Comparison of ENCODE assay signal across 14 cellular contexts in the genomic region with DNA sequence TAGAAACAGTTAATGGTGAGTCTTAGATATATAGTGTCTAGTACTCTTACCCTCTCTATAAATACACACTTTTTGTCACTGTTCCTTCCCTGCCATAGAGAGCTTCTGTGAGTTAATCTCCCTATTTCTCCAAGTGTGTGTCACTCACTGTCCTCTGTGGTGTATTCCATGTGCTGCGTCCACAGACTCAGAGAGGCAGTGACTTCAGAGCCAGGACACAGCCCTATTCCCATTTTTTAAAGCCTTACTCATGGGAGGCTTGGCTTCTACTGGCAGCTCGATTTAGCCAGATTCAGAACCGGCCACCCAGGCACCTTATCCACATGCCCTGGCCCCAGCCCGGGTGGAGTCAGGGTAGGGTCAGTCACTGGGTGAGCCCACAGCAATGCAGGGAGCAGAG. TPM values are rescaled to one million over a fixed set of nuclear protein-coding genes. Genes with fewer than 3 reads are reported as not detected.
"Had no signal": no experiment of that assay in that cellular context is flagged by ENCODE, and none has a peak within 500 bp of the region (broad histone marks: within the 10 kb centered on the region; RNA-seq: fewer than 3 reads in every experiment).

No MANE protein-coding gene starts in this region.

RNA-seq across cellular contexts. Expression of a gene that starts 13.7 kb away (rescaled TPM):
- total RNA-seq: activated CD4-positive, alpha-beta memory T cell treated with anti-CD3 and anti-CD28 coated beads, Interleukin-2, amount 10 ng/mL, durations not matched to agents 7 days and 5 days; activated CD4-positive, alpha-beta T cell treated with anti-CD3 and anti-CD28 coated beads for 36 hours; activated CD4-positive, alpha-beta T cell treated with anti-CD3 and anti-CD28 coated beads, Interleukin-2, amount 10 ng/mL, durations not matched to agents 7 days and 5 days; activated CD8-positive, alpha-beta memory T cell treated with anti-CD3 and anti-CD28 coated beads, Interleukin-2, amount 10 ng/mL, durations not matched to agents 7 days and 5 days; activated CD8-positive, alpha-beta T cell treated with anti-CD3 and anti-CD28 coated beads, Interleukin-2, amount 10 ng/mL, durations not matched to agents 7 days and 5 days; activated naive CD8-positive, alpha-beta T cell treated with anti-CD3 and anti-CD28 coated beads, Interleukin-2, amount 10 ng/mL, durations not matched to agents 7 days and 5 days; activated T-helper 2 cell treated with anti-CD3 and anti-CD28 coated beads, Interferon-gamma antibody, Interleukin-2, Interleukin-4, amounts not matched to agents 10 μg/mL and 5 μg/mL and 100 μg/mL, durations not matched to agents 14 hours and 24 hours and 36 hours; aorta; cardiac septum; cerebellum; WTC11 had no signal
- polyA plus RNA-seq: aorta had no signal

RNA-seq across cellular contexts. Expression of a gene that starts 32.8 kb away (rescaled TPM):
- total RNA-seq: activated CD4-positive, alpha-beta memory T cell treated with anti-CD3 and anti-CD28 coated beads, Interleukin-2, amount 10 ng/mL, durations not matched to agents 7 days and 5 days; activated CD4-positive, alpha-beta T cell treated with anti-CD3 and anti-CD28 coated beads for 36 hours; activated CD4-positive, alpha-beta T cell treated with anti-CD3 and anti-CD28 coated beads, Interleukin-2, amount 10 ng/mL, durations not matched to agents 7 days and 5 days; activated CD8-positive, alpha-beta memory T cell treated with anti-CD3 and anti-CD28 coated beads, Interleukin-2, amount 10 ng/mL, durations not matched to agents 7 days and 5 days; activated CD8-positive, alpha-beta T cell treated with anti-CD3 and anti-CD28 coated beads, Interleukin-2, amount 10 ng/mL, durations not matched to agents 7 days and 5 days; activated naive CD8-positive, alpha-beta T cell treated with anti-CD3 and anti-CD28 coated beads, Interleukin-2, amount 10 ng/mL, durations not matched to agents 7 days and 5 days; activated T-helper 2 cell treated with anti-CD3 and anti-CD28 coated beads, Interferon-gamma antibody, Interleukin-2, Interleukin-4, amounts not matched to agents 10 μg/mL and 5 μg/mL and 100 μg/mL, durations not matched to agents 14 hours and 24 hours and 36 hours; adrenal gland; aorta; breast epithelium; cardiac septum; WTC11 had no signal
- polyA plus RNA-seq: adrenal gland, aorta had no signal

RNA-seq across cellular contexts. Expression of a gene that starts 50.2 kb away (rescaled TPM):
- total RNA-seq: activated CD4-positive, alpha-beta memory T cell treated with anti-CD3 and anti-CD28 coated beads, Interleukin-2, amount 10 ng/mL, durations not matched to agents 7 days and 5 days; activated CD4-positive, alpha-beta T cell treated with anti-CD3 and anti-CD28 coated beads for 36 hours; activated CD4-positive, alpha-beta T cell treated with anti-CD3 and anti-CD28 coated beads, Interleukin-2, amount 10 ng/mL, durations not matched to agents 7 days and 5 days; activated CD8-positive, alpha-beta memory T cell treated with anti-CD3 and anti-CD28 coated beads, Interleukin-2, amount 10 ng/mL, durations not matched to agents 7 days and 5 days; activated CD8-positive, alpha-beta T cell treated with anti-CD3 and anti-CD28 coated beads, Interleukin-2, amount 10 ng/mL, durations not matched to agents 7 days and 5 days; activated naive CD8-positive, alpha-beta T cell treated with anti-CD3 and anti-CD28 coated beads, Interleukin-2, amount 10 ng/mL, durations not matched to agents 7 days and 5 days; activated T-helper 2 cell treated with anti-CD3 and anti-CD28 coated beads, Interferon-gamma antibody, Interleukin-2, Interleukin-4, amounts not matched to agents 10 μg/mL and 5 μg/mL and 100 μg/mL, durations not matched to agents 14 hours and 24 hours and 36 hours; adrenal gland; aorta; body of pancreas; breast epithelium; cardiac septum; cerebellum; WTC11 had no signal
- polyA plus RNA-seq: adrenal gland, aorta had no signal
